8 cellular contexts compared by ENCODE assay signal in genomic region chr5:139650031-139650688, GRCh38. TPM values are rescaled to one million over a fixed set of nuclear protein-coding genes. Genes with fewer than 3 reads are reported as not detected.
DNase-seq lines count a peak whose midpoint lies in the region; ATAC-seq and TF ChIP-seq lines count a peak whose summit lies in the region.

No MANE protein-coding gene starts in this region.

- H3K27me3 ChIP-seq in left ventricle myocardium inferior (ENCODE audit: low read depth): no peaks in the 10 kb centered on the region

- H3K9me3 ChIP-seq in left ventricle myocardium inferior (replicated peaks): no peaks in the 10 kb centered on the region

- H3K9me3 Mint-ChIP-seq in activated naive CD4-positive, alpha-beta T cell treated with anti-CD3 and anti-CD28 coated beads for 36 hours: no peaks in the 10 kb centered on the region
- H3K9me3 Mint-ChIP-seq in activated naive CD4-positive, alpha-beta T cell treated with anti-CD3 and anti-CD28 coated beads, Interleukin-2, amount 50 U/mL, for 72 hours: no peaks in the 10 kb centered on the region
- H3K9me3 Mint-ChIP-seq in activated T-cell treated with anti-CD3 and anti-CD28 coated beads, Interleukin-2, amount 50 U/mL, for 72 hours: no peaks in the 10 kb centered on the region

- peak; percentile 37 for DNase-seq in activated naive CD4-positive, alpha-beta T cell treated with anti-CD3 and anti-CD28 coated beads for 36 hours
- DNase-seq in activated naive CD4-positive, alpha-beta T cell treated with anti-CD3 and anti-CD28 coated beads, Interleukin-2, amount 50 U/mL, for 72 hours (ENCODE audit: low spot score in 2 of 2): no peak
- peak in 1 of 2 donors; percentile 46 for DNase-seq in activated T-cell treated with anti-CD3 and anti-CD28 coated beads, Interleukin-2, amount 50 U/mL, for 72 hours
- DNase-seq in left ventricle myocardium inferior (peak; percentile 53), retinal pigment epithelial cell (ENCODE audit: low read depth) (no peak), NCI-H2029 (lab: John Stamatoyannopoulos, UW) (no peak), NCI-H1930 (lab: John Stamatoyannopoulos, UW) (no peak)

- intact Hi-C loops in activated naive CD4-positive, alpha-beta T cell treated with anti-CD3 and anti-CD28 coated beads for 36 hours (cut with micrococcal nuclease): no loop called here
- intact Hi-C loops in left ventricle myocardium inferior (cut with micrococcal nuclease): no loop called here

- peaks cover 86% of the 10 kb centered on the region for H3K4me1 ChIP-seq in left ventricle myocardium inferior

- peak overlapping the region; percentile 66 for H3K4me3 Mint-ChIP-seq in activated naive CD4-positive, alpha-beta T cell treated with anti-CD3 and anti-CD28 coated beads for 36 hours
- H3K4me3 Mint-ChIP-seq in activated T-cell treated with anti-CD3 and anti-CD28 coated beads, Interleukin-2, amount 50 U/mL, for 72 hours: peak overlapping the region; percentile 92 to 93

- H3K27ac Mint-ChIP-seq in activated naive CD4-positive, alpha-beta T cell treated with anti-CD3 and anti-CD28 coated beads for 36 hours: no peak overlapping the region
- H3K27ac Mint-ChIP-seq in activated naive CD4-positive, alpha-beta T cell treated with anti-CD3 and anti-CD28 coated beads, Interleukin-2, amount 50 U/mL, for 72 hours: no peak overlapping the region
- H3K27ac Mint-ChIP-seq in activated T-cell treated with anti-CD3 and anti-CD28 coated beads, Interleukin-2, amount 50 U/mL, for 72 hours: no peak overlapping the region

- no peaks in the 10 kb centered on the region for H3K36me3 Mint-ChIP-seq in activated naive CD4-positive, alpha-beta T cell treated with anti-CD3 and anti-CD28 coated beads for 36 hours (ENCODE audit: low read depth)
- no peaks in the 10 kb centered on the region for H3K36me3 Mint-ChIP-seq in activated naive CD4-positive, alpha-beta T cell treated with anti-CD3 and anti-CD28 coated beads, Interleukin-2, amount 50 U/mL, for 72 hours
- peaks cover 0 to 1% of the 10 kb centered on the region in 2 donors for H3K36me3 Mint-ChIP-seq in activated T-cell treated with anti-CD3 and anti-CD28 coated beads, Interleukin-2, amount 50 U/mL, for 72 hours (ENCODE audit: insufficient read depth in 2 of 2)

- H3K4me3 ChIP-seq in left ventricle myocardium inferior: peak overlapping the region; percentile 90
- peak overlapping the region; percentile 88 for H3K4me3 ChIP-seq in retinal pigment epithelial cell (ENCODE audit: low read length)

- ATAC-seq in activated naive CD4-positive, alpha-beta T cell treated with anti-CD3 and anti-CD28 coated beads, Interleukin-2, amount 50 U/mL, for 72 hours: no peak
- ATAC-seq in activated T-cell treated with anti-CD3 and anti-CD28 coated beads, Interleukin-2, amount 50 U/mL, for 72 hours (replicated peaks in 1 of 2): no peak
- no peak for ATAC-seq in GM18870 (IDR thresholded peaks at IDR 0.05; ENCODE audit: unreplicated experiment)

- peaks cover 63% of the 10 kb centered on the region for H3K27me3 Mint-ChIP-seq in activated naive CD4-positive, alpha-beta T cell treated with anti-CD3 and anti-CD28 coated beads for 36 hours (ENCODE audit: low read depth)
- H3K27me3 Mint-ChIP-seq in activated T-cell treated with anti-CD3 and anti-CD28 coated beads, Interleukin-2, amount 50 U/mL, for 72 hours (ENCODE audit: low read depth): peaks cover 79% of the 10 kb centered on the region

- H3K36me3 ChIP-seq in left ventricle myocardium inferior: no peaks in the 10 kb centered on the region

- peaks cover 31% of the 10 kb centered on the region for H3K4me1 Mint-ChIP-seq in activated naive CD4-positive, alpha-beta T cell treated with anti-CD3 and anti-CD28 coated beads for 36 hours (ENCODE audit: low read depth)
- peaks cover 45% of the 10 kb centered on the region for H3K4me1 Mint-ChIP-seq in activated T-cell treated with anti-CD3 and anti-CD28 coated beads, Interleukin-2, amount 50 U/mL, for 72 hours (ENCODE audit: low read depth)

- CTCF ChIA-PET in activated naive CD4-positive, alpha-beta T cell treated with anti-CD3 and anti-CD28 coated beads for 36 hours (lab: Charles Lee): interaction anchor here (0.8 to 2.9 kb wide), 3 partner anchors 16 to 230 kb away, joined by 3 to 9 read pairs (median 3); no protein-coding TSS in a partner anchor

- peak; percentile 62 for TF ChIP-seq CTCF in left ventricle myocardium inferior (IDR thresholded peaks at IDR 0.05; ENCODE audit: borderline replicate concordance)
- TF ChIP-seq CTCF in retinal pigment epithelial cell (conservative IDR thresholded peaks at IDR 0.05; ENCODE audit: low read depth, low read length): peak; percentile 35

- peak overlapping the region; percentile 91 for H3K27ac ChIP-seq in left ventricle myocardium inferior (replicated peaks)

RNA-seq across cellular contexts. Expression of gene CXXC5, which starts 2.0 kb away (rescaled TPM):
- total RNA-seq in activated naive CD4-positive, alpha-beta T cell treated with anti-CD3 and anti-CD28 coated beads for 36 hours: 1 to 10 TPM; 1.2 to 1.7 TPM
- 1 to 10 TPM; 1.8 to 3.5 TPM for total RNA-seq in activated naive CD4-positive, alpha-beta T cell treated with anti-CD3 and anti-CD28 coated beads, Interleukin-2, amount 50 U/mL, for 72 hours
- 1 to 10 TPM; 1.2 to 1.9 TPM for total RNA-seq in activated T-cell treated with anti-CD3 and anti-CD28 coated beads, Interleukin-2, amount 50 U/mL, for 72 hours
- total RNA-seq in left ventricle myocardium inferior: 56.9 TPM

Comparison
In these comparisons a context has a peak if more than half of its experiments do, and no peak if none do; other contexts are left out.
1. DNase-seq: peak in activated naive CD4-positive, alpha-beta T cell treated with anti-CD3 and anti-CD28 coated beads for 36 hours (single experiment) and left ventricle myocardium inferior (single experiment); none in activated naive CD4-positive, alpha-beta T cell treated with anti-CD3 and anti-CD28 coated beads, Interleukin-2, amount 50 U/mL, for 72 hours (0 of 2), retinal pigment epithelial cell (single experiment), NCI-H2029 (single experiment) and NCI-H1930 (0 of 2).
2. RNA of gene CXXC5, which starts 2.0 kb away (total RNA-seq): 56.9 TPM in left ventricle myocardium inferior (single experiment); 1.8 to 3.5 TPM in activated naive CD4-positive, alpha-beta T cell treated with anti-CD3 and anti-CD28 coated beads, Interleukin-2, amount 50 U/mL, for 72 hours, 1.2 to 1.9 TPM in activated T-cell treated with anti-CD3 and anti-CD28 coated beads, Interleukin-2, amount 50 U/mL, for 72 hours and 1.2 to 1.7 TPM in activated naive CD4-positive, alpha-beta T cell treated with anti-CD3 and anti-CD28 coated beads for 36 hours; every median in the first group is over 10 times any median in the second.